In genomic region chr11:112016088-112016764, GRCh38 we compare ENCODE assay signal across 9 cellular contexts. TPM values are rescaled to one million over a fixed set of nuclear protein-coding genes. Genes with fewer than 3 reads are reported as not detected.
A peak's percentile ranks its signal among the peaks of the same experiment; 100 is the strongest.
DNase-seq lines count a peak whose midpoint lies in the region; ATAC-seq, FAIRE-seq and TF ChIP-seq lines count a peak whose summit lies in the region.
"Had no signal": no experiment of that assay in that cellular context is flagged by ENCODE, and none has a peak within 500 bp of the region (broad histone marks: within the 10 kb centered on the region; RNA-seq: fewer than 3 reads in every experiment).

No MANE protein-coding gene starts in this region.

- H3K4me3 Mint-ChIP-seq in progenitor cell of endocrine pancreas (ENCODE audit: low read depth): no peak overlapping the region
- H3K4me3 Mint-ChIP-seq: activated naive CD4-positive, alpha-beta T cell treated with anti-CD3 and anti-CD28 coated beads for 36 hours had no signal

- no peak overlapping the region for H3K4me3 ChIP-seq in ascending aorta

- H3K27me3 Mint-ChIP-seq in progenitor cell of endocrine pancreas: peaks cover 29% of the 10 kb centered on the region

- intact Hi-C loops in ascending aorta (cut with DNase I): loop anchor here (2.0 to 5.0 kb wide), 2 partner anchors 39 to 89 kb away; no protein-coding TSS in a partner anchor

- no peaks in the 10 kb centered on the region for H3K9me3 ChIP-seq in ascending aorta

- DNase-seq in ascending aorta (ENCODE audit: low spot score in 2 of 2): no peak
- no peak for DNase-seq in progenitor cell of endocrine pancreas (ENCODE audit: low spot score, unreplicated experiment)
- DNase-seq in NCI-H128 (lab: John Stamatoyannopoulos, UW; ENCODE audit: unreplicated experiment): no peak
- no peak for DNase-seq in effector CD8-positive, alpha-beta T cell (lab: John Stamatoyannopoulos, UW)
- no peak for DNase-seq in RCC 7860 (ENCODE audit: low spot score)
- DNase-seq in D341Med (ENCODE audit: low spot score): no peak
- DNase-seq: activated naive CD4-positive, alpha-beta T cell treated with anti-CD3 and anti-CD28 coated beads for 36 hours had no signal

- no peak for FAIRE-seq in RCC 7860 (lab: Jason Lieb, UNC)

- peaks cover 35% of the 10 kb centered on the region for H3K4me1 Mint-ChIP-seq in progenitor cell of endocrine pancreas (ENCODE audit: low read depth)

- peaks cover 6 to 29% of the 10 kb centered on the region in 2 donors for H3K36me3 ChIP-seq in ascending aorta

- H3K4me1 ChIP-seq in ascending aorta: peaks cover 0 to 17% of the 10 kb centered on the region in 2 donors

- H3K9me3 Mint-ChIP-seq in progenitor cell of endocrine pancreas (ENCODE audit: low read depth): peaks cover under 1% of the 10 kb centered on the region
- H3K9me3 Mint-ChIP-seq: activated naive CD4-positive, alpha-beta T cell treated with anti-CD3 and anti-CD28 coated beads for 36 hours had no signal

- TF ChIP-seq CTCF in ascending aorta (IDR thresholded peaks at IDR 0.05) (no peak), progenitor cell of endocrine pancreas (IDR thresholded peaks at IDR 0.05; ENCODE audit: unreplicated experiment) (no peak)

- peak; percentile 88 for ATAC-seq in GM18907 (IDR thresholded peaks at IDR 0.05; ENCODE audit: unreplicated experiment)
- peak; percentile 82 for ATAC-seq in HG02884 (IDR thresholded peaks at IDR 0.05; ENCODE audit: unreplicated experiment)

- H3K36me3 Mint-ChIP-seq in progenitor cell of endocrine pancreas (ENCODE audit: insufficient read depth): peaks cover 22% of the 10 kb centered on the region

- peak overlapping the region; percentile 83 to 85 for H3K27ac ChIP-seq in ascending aorta

- no peaks in the 10 kb centered on the region for H3K27me3 ChIP-seq in ascending aorta

- peak overlapping the region; percentile 75 for H3K27ac Mint-ChIP-seq in progenitor cell of endocrine pancreas
- H3K27ac Mint-ChIP-seq: activated naive CD4-positive, alpha-beta T cell treated with anti-CD3 and anti-CD28 coated beads for 36 hours had no signal

RNA-seq across cellular contexts. Expression of gene DLAT, which starts 9.0 kb away (rescaled TPM):
- 21.3 TPM for total RNA-seq in ascending aorta
- total RNA-seq in progenitor cell of endocrine pancreas: 36.7 and 38.7 TPM in 2 replicates

RNA-seq across cellular contexts. Expression of gene PIH1D2, which starts 57.6 kb away (rescaled TPM):
- total RNA-seq in ascending aorta (not detected), progenitor cell of endocrine pancreas (4.9 and 6.2 TPM in 2 replicates)

RNA-seq across cellular contexts. Expression of gene NKAPD1, which starts 57.9 kb away (rescaled TPM):
- total RNA-seq in ascending aorta (12.2 TPM), progenitor cell of endocrine pancreas (27.2 and 29.6 TPM in 2 replicates)
